ENCODE assay signal across 1 cellular context in the genomic region with DNA sequence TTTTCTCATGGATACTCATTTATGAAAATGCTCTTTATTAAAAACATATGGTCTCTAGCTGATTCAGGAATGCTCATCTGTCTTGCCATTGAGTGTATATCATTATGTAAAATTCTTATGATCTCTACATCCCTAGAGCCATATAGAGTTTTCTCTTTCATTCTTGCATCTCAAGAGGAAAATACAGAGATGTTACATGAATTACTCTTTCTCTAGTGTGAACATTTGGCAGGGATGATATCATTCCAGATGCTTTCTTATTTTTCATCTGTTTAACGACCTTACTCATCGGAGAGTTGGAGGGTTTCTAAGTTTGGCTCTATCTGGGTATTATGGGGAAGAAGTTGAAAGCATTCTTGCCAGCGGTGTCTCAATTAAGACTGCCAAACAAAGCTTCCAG.
TF ChIP-seq lines count a peak whose summit lies in the region.

No MANE protein-coding gene starts in this region.

TF ChIP-seq in SK-N-SH treated with all-trans-retinoic acid at 6 μM for 48 hours, 23 proteins besides CTCF, POLR2A, EP300 and RAD21 (continued from another document):
- TF ChIP-seq, protein P1, sequence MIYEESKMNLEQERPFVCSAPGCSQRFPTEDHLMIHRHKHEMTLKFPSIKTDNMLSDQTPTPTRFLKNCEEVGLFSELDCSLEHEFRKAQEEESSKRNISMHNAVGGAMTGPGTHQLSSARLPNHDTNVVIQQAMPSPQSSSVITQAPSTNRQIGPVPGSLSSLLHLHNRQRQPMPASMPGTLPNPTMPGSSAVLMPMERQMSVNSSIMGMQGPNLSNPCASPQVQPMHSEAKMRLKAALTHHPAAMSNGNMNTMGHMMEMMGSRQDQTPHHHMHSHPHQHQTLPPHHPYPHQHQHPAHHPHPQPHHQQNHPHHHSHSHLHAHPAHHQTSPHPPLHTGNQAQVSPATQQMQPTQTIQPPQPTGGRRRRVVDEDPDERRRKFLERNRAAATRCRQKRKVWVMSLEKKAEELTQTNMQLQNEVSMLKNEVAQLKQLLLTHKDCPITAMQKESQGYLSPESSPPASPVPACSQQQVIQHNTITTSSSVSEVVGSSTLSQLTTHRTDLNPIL (CRISPR knock-in tag; IDR thresholded peaks at IDR 0.05; ENCODE audit: low read depth) = no peak
- no peak for TF ChIP-seq TCF4 (CRISPR knock-in tag; IDR thresholded peaks at IDR 0.05; ENCODE audit: borderline replicate concordance)
- TF ChIP-seq BACH2 (CRISPR knock-in tag; IDR thresholded peaks at IDR 0.05; ENCODE audit: borderline replicate concordance) = no peak
- TF ChIP-seq, protein P2, sequence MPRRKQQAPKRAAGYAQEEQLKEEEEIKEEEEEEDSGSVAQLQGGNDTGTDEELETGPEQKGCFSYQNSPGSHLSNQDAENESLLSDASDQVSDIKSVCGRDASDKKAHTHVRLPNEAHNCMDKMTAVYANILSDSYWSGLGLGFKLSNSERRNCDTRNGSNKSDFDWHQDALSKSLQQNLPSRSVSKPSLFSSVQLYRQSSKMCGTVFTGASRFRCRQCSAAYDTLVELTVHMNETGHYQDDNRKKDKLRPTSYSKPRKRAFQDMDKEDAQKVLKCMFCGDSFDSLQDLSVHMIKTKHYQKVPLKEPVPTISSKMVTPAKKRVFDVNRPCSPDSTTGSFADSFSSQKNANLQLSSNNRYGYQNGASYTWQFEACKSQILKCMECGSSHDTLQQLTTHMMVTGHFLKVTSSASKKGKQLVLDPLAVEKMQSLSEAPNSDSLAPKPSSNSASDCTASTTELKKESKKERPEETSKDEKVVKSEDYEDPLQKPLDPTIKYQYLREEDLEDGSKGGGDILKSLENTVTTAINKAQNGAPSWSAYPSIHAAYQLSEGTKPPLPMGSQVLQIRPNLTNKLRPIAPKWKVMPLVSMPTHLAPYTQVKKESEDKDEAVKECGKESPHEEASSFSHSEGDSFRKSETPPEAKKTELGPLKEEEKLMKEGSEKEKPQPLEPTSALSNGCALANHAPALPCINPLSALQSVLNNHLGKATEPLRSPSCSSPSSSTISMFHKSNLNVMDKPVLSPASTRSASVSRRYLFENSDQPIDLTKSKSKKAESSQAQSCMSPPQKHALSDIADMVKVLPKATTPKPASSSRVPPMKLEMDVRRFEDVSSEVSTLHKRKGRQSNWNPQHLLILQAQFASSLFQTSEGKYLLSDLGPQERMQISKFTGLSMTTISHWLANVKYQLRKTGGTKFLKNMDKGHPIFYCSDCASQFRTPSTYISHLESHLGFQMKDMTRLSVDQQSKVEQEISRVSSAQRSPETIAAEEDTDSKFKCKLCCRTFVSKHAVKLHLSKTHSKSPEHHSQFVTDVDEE (CRISPR knock-in tag; IDR thresholded peaks at IDR 0.05) = no peak
- TF ChIP-seq ISL1 (CRISPR knock-in tag; IDR thresholded peaks at IDR 0.05) = no peak
- TF ChIP-seq ZFP3 (CRISPR knock-in tag; IDR thresholded peaks at IDR 0.05) = no peak
- no peak for TF ChIP-seq OSR1 (CRISPR knock-in tag; IDR thresholded peaks at IDR 0.05)
- no peak for TF ChIP-seq ZNF70 (CRISPR knock-in tag; IDR thresholded peaks at IDR 0.05)
- no peak for TF ChIP-seq ZNF8 (CRISPR knock-in tag; IDR thresholded peaks at IDR 0.05)
- TF ChIP-seq TOX (CRISPR knock-in tag; IDR thresholded peaks at IDR 0.05; ENCODE audit: borderline replicate concordance) = no peak
